26 cellular contexts compared by ENCODE assay signal in the genomic region with DNA sequence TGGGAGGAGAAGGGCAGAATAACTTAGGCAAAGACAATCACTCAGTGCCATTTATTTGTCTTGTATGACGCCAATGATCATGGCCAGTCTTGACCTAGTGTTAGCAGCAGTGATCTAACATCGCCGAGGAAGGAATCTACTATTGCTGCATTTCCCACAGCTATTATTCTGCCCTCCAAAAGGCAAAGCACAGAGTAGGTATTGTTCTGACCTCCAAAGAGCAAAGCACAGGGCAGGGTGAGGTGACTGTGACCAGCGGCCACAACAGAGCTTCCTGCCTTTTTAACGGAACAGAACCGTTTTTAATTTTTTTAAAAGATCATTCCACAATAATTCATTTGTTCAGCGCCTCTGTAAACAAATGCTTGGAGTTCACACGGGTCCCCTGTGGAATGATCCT.
DNase-seq lines count a peak whose midpoint lies in the region; ATAC-seq, FAIRE-seq and TF ChIP-seq lines count a peak whose summit lies in the region.
"Had no signal": no experiment of that assay in that cellular context is flagged by ENCODE, and none has a peak within 500 bp of the region (broad histone marks: within the 10 kb centered on the region; RNA-seq: fewer than 3 reads in every experiment).

No MANE protein-coding gene starts in this region.

- H3K9ac ChIP-seq in keratinocyte (ENCODE audit: control insufficient read depth, extremely low read depth, insufficient read depth, low read length) = no peak overlapping the region
- H3K9ac ChIP-seq: BLaER1 treated with 17β-estradiol and CSF1 and Interleukin-3, amounts not matched to agents 10 nM and 100 nM; GM23248 had no signal

- intact Hi-C loops in cardiac septum (cut with DNase I) = no loop called here
- intact Hi-C loops in heart left ventricle (cut with DNase I) = no loop called here
- intact Hi-C loops in sciatic nerve (cut with DNase I) = no loop called here
- intact Hi-C loops in activated naive CD4-positive, alpha-beta T cell treated with anti-CD3 and anti-CD28 coated beads for 36 hours (cut with micrococcal nuclease) = no loop called here

- no peak for TF ChIP-seq POLR2A in heart left ventricle (IDR thresholded peaks at IDR 0.05)

- H3K4me1 Mint-ChIP-seq in activated naive CD4-positive, alpha-beta T cell treated with anti-CD3 and anti-CD28 coated beads for 36 hours (ENCODE audit: low read depth) = no peaks in the 10 kb centered on the region
- H3K4me1 Mint-ChIP-seq in stimulated activated memory B cell treated with anti-CD40 and anti-IgM and Interleukin-4, amounts not matched to agents 10 μg/mL and 1 μg/mL and 100 μg/mL, for 72 hours = no peaks in the 10 kb centered on the region
- H3K4me1 Mint-ChIP-seq: CD14-positive monocyte; CD8-positive, alpha-beta memory T cell had no signal

- dilution Hi-C loops in keratinocyte (cut with MboI; ENCODE audit: extremely low pct_ligation_motif_present, low sequenced_read_pairs) = no loop called here

- H3K36me3 ChIP-seq in heart left ventricle (no peaks in the 10 kb centered on the region), keratinocyte (ENCODE audit: control insufficient read depth in 2 of 2, extremely low read depth in 1 of 2, insufficient read depth in 2 of 2, low read length in 2 of 2) (no peaks in the 10 kb centered on the region)
- H3K36me3 ChIP-seq: BE2C; BLaER1 treated with 17β-estradiol and CSF1 and Interleukin-3, amounts not matched to agents 10 nM and 100 nM had no signal

- H3K9me3 ChIP-seq in heart left ventricle (no peaks in the 10 kb centered on the region), keratinocyte (ENCODE audit: control insufficient read depth, low read depth, low read length) (no peaks in the 10 kb centered on the region)
- H3K9me3 ChIP-seq: A549, BE2C had no signal

- no peak overlapping the region for H3K27ac ChIP-seq in heart left ventricle
- H3K27ac ChIP-seq in keratinocyte (ENCODE audit: control insufficient read depth, insufficient read depth, low read length) = no peak overlapping the region
- H3K27ac ChIP-seq: A549; BLaER1 treated with 17β-estradiol and CSF1 and Interleukin-3, amounts not matched to agents 10 nM and 100 nM; GM23248 had no signal

- no peak overlapping the region for H3K27ac Mint-ChIP-seq in activated naive CD4-positive, alpha-beta T cell treated with anti-CD3 and anti-CD28 coated beads for 36 hours
- no peak overlapping the region for H3K27ac Mint-ChIP-seq in stimulated activated memory B cell treated with anti-CD40 and anti-IgM and Interleukin-4, amounts not matched to agents 10 μg/mL and 1 μg/mL and 100 μg/mL, for 72 hours
- H3K27ac Mint-ChIP-seq: CD14-positive monocyte; CD4-positive, alpha-beta T cell; CD8-positive, alpha-beta memory T cell had no signal

- H3K4me3 ChIP-seq in heart left ventricle (no peak overlapping the region), keratinocyte (ENCODE audit: control insufficient read depth in 2 of 3, extremely low read depth in 1 of 3, insufficient read depth in 2 of 3, low read depth in 1 of 3, low read length in 3 of 3) (no peak overlapping the region)
- H3K4me3 ChIP-seq: A549; BLaER1 treated with 17β-estradiol and CSF1 and Interleukin-3, amounts not matched to agents 10 nM and 100 nM; GM12878; GM23248 had no signal

- no peaks in the 10 kb centered on the region for H3K36me3 Mint-ChIP-seq in activated naive CD4-positive, alpha-beta T cell treated with anti-CD3 and anti-CD28 coated beads for 36 hours (ENCODE audit: low read depth)
- no peaks in the 10 kb centered on the region for H3K36me3 Mint-ChIP-seq in stimulated activated memory B cell treated with anti-CD40 and anti-IgM and Interleukin-4, amounts not matched to agents 10 μg/mL and 1 μg/mL and 100 μg/mL, for 72 hours
- H3K36me3 Mint-ChIP-seq: CD14-positive monocyte; CD8-positive, alpha-beta memory T cell had no signal

- no peak for ATAC-seq in heart left ventricle
- peak; percentile 91 for ATAC-seq in sciatic nerve
- no peak for ATAC-seq in stimulated activated memory B cell treated with anti-CD40 and anti-IgM and Interleukin-4, amounts not matched to agents 10 μg/mL and 1 μg/mL and 100 μg/mL, for 72 hours
- ATAC-seq in HG03457 (IDR thresholded peaks at IDR 0.05; ENCODE audit: unreplicated experiment) = no peak
- ATAC-seq: A549, GM12878, HCT116 had no signal

- no peak overlapping the region for H2AFZ ChIP-seq in keratinocyte (ENCODE audit: control insufficient read depth, low read length)
- H2AFZ ChIP-seq: GM23248 had no signal

- H3K27me3 Mint-ChIP-seq in activated naive CD4-positive, alpha-beta T cell treated with anti-CD3 and anti-CD28 coated beads for 36 hours (ENCODE audit: low read depth) = peaks cover 2% of the 10 kb centered on the region
- no peaks in the 10 kb centered on the region for H3K27me3 Mint-ChIP-seq in stimulated activated memory B cell treated with anti-CD40 and anti-IgM and Interleukin-4, amounts not matched to agents 10 μg/mL and 1 μg/mL and 100 μg/mL, for 72 hours
- H3K27me3 Mint-ChIP-seq: CD4-positive, alpha-beta T cell had no signal

- no peaks in the 10 kb centered on the region for H3K9me1 ChIP-seq in keratinocyte (ENCODE audit: control insufficient read depth, extremely low read depth, insufficient read depth, low read length)

- H3K27me3 ChIP-seq in heart left ventricle (peaks cover 0 to 19% (median 0%) of the 10 kb centered on the region in 9 donors), keratinocyte (ENCODE audit: control insufficient read depth, extremely low read depth, insufficient read depth, low read length) (no peaks in the 10 kb centered on the region)
- H3K27me3 ChIP-seq: BE2C; BLaER1 treated with 17β-estradiol and CSF1 and Interleukin-3, amounts not matched to agents 10 nM and 100 nM had no signal

- 77 to 86% (median 83%) methylated on average over 8 of the region's 8 CpGs for WGBS in heart left ventricle, 4 donors

- H3K4me1 ChIP-seq in heart left ventricle = no peaks in the 10 kb centered on the region
- H3K4me1 ChIP-seq in keratinocyte (ENCODE audit: control insufficient read depth, extremely low read depth, insufficient read depth, low read length) = peaks cover 16% of the 10 kb centered on the region
- H3K4me1 ChIP-seq: A549; BE2C; BLaER1 treated with 17β-estradiol and CSF1 and Interleukin-3, amounts not matched to agents 10 nM and 100 nM had no signal

- H3K4me2 ChIP-seq in keratinocyte (ENCODE audit: control insufficient read depth, extremely low read depth, insufficient read depth, low read depth, low read length) = peak overlapping the region; percentile 27
- H3K4me2 ChIP-seq: A549; BLaER1 treated with 17β-estradiol and CSF1 and Interleukin-3, amounts not matched to agents 10 nM and 100 nM had no signal

- H3K4me3 Mint-ChIP-seq in activated naive CD4-positive, alpha-beta T cell treated with anti-CD3 and anti-CD28 coated beads for 36 hours = no peak overlapping the region
- H3K4me3 Mint-ChIP-seq in stimulated activated memory B cell treated with anti-CD40 and anti-IgM and Interleukin-4, amounts not matched to agents 10 μg/mL and 1 μg/mL and 100 μg/mL, for 72 hours = no peak overlapping the region
- H3K4me3 Mint-ChIP-seq: CD14-positive monocyte; CD4-positive, alpha-beta T cell; CD8-positive, alpha-beta memory T cell; H9 had no signal

- no peaks in the 10 kb centered on the region for H3K9me3 Mint-ChIP-seq in activated naive CD4-positive, alpha-beta T cell treated with anti-CD3 and anti-CD28 coated beads for 36 hours
- H3K9me3 Mint-ChIP-seq in stimulated activated memory B cell treated with anti-CD40 and anti-IgM and Interleukin-4, amounts not matched to agents 10 μg/mL and 1 μg/mL and 100 μg/mL, for 72 hours = peaks cover 5% of the 10 kb centered on the region
- H3K9me3 Mint-ChIP-seq: CD4-positive, alpha-beta T cell; H9 had no signal

- peaks cover 9% of the 10 kb centered on the region for H3K79me2 ChIP-seq in keratinocyte (ENCODE audit: control insufficient read depth, insufficient read depth, low read length)

- peaks cover 26% of the 10 kb centered on the region for H4K20me1 ChIP-seq in keratinocyte (ENCODE audit: control insufficient read depth, extremely low read depth, insufficient read depth, low read length)
- H4K20me1 ChIP-seq: BLaER1 treated with 17β-estradiol and CSF1 and Interleukin-3, amounts not matched to agents 10 nM and 100 nM had no signal

- TF ChIP-seq CTCF in heart left ventricle (IDR thresholded peaks at IDR 0.05) (no peak), keratinocyte (optimal IDR thresholded peaks at IDR 0.05 in 1 of 3, IDR thresholded peaks at IDR 0.05 in 1 of 3, conservative IDR thresholded peaks at IDR 0.05 in 1 of 3; ENCODE audit: extremely low read depth in 1 of 3, insufficient read depth in 2 of 3, low read length in 3 of 3) (no peak)

- no peak for FAIRE-seq in keratinocyte (lab: Jason Lieb, UNC)
- FAIRE-seq: A549, D721Med, GM12878, GM19239 had no signal

- DNase-seq in cardiac septum (ENCODE audit: low spot score) (peak; percentile 12), heart left ventricle (no peak), keratinocyte (ENCODE audit: low read depth, low spot score) (no peak), sciatic nerve (ENCODE audit: low spot score) (no peak)
- no peak for DNase-seq in activated naive CD4-positive, alpha-beta T cell treated with anti-CD3 and anti-CD28 coated beads for 36 hours
- DNase-seq: 8988T; ACHN; AML-193; BE2C; CD4-positive, alpha-beta T cell; CD8-positive, alpha-beta memory T cell; DMS 273 treated with DMSO at 0.1 percent for 48 hours; DMS79; EL; GDM1; GM23248 had no signal

- CTCF ChIA-PET in activated naive CD4-positive, alpha-beta T cell treated with anti-CD3 and anti-CD28 coated beads for 36 hours (lab: Charles Lee) = no interaction called here
